In genomic region chr15:76991741-76992645, GRCh38 we compare ENCODE assay signal across 13 cellular contexts. TPM values are rescaled to one million over a fixed set of nuclear protein-coding genes. Genes with fewer than 3 reads are reported as not detected.
DNase-seq lines count a peak whose midpoint lies in the region; ATAC-seq and TF ChIP-seq lines count a peak whose summit lies in the region.
"Had no signal": no experiment of that assay in that cellular context is flagged by ENCODE, and none has a peak within 500 bp of the region (broad histone marks: within the 10 kb centered on the region; RNA-seq: fewer than 3 reads in every experiment).

No MANE protein-coding gene starts in this region.

- H3K4me3 Mint-ChIP-seq in activated CD4-positive, alpha-beta T cell treated with anti-CD3 and anti-CD28 coated beads for 36 hours: no peak overlapping the region
- no peak overlapping the region for H3K4me3 Mint-ChIP-seq in activated CD8-positive, alpha-beta T cell treated with anti-CD3 and anti-CD28 coated beads, Interleukin-2, amount 10 ng/mL, durations not matched to agents 7 days and 5 days

- DNase-seq in activated CD4-positive, alpha-beta T cell treated with anti-CD3 and anti-CD28 coated beads for 36 hours: peak; percentile 4
- DNase-seq in activated CD4-positive, alpha-beta T cell treated with anti-CD3 and anti-CD28 coated beads, Interleukin-2, amount 50 U/mL, for 1 hour: no peak
- peak; percentile 76 to 93 for DNase-seq in HL-60 (ENCODE audit: low read depth in 1 of 2, low spot score in 1 of 2)
- no peak for DNase-seq in activated CD8-positive, alpha-beta T cell treated with anti-CD3 and anti-CD28 coated beads, Interleukin-2, amount 10 ng/mL, durations not matched to agents 7 days and 5 days
- DNase-seq in NCI-H526 treated with DMSO at 0.1 percent for 48 hours (lab: John Stamatoyannopoulos, UW): no peak
- no peak for DNase-seq in colonic mucosa

- H3K27me3 ChIP-seq in HL-60 (ENCODE audit: insufficient read depth, poor library complexity, severe bottlenecking) (no peaks in the 10 kb centered on the region), neutrophil (no peaks in the 10 kb centered on the region), colonic mucosa (no peaks in the 10 kb centered on the region)

- H3K4me1 ChIP-seq in neutrophil (ENCODE audit: control insufficient read depth in 1 of 2, insufficient read depth in 1 of 2, low read depth in 1 of 2, low read length in 1 of 2): peaks cover 83 to 90% of the 10 kb centered on the region in 2 experiments
- no peaks in the 10 kb centered on the region for H3K4me1 ChIP-seq in colonic mucosa

- H3K27me3 Mint-ChIP-seq in activated CD4-positive, alpha-beta T cell treated with anti-CD3 and anti-CD28 coated beads for 36 hours: no peaks in the 10 kb centered on the region
- no peaks in the 10 kb centered on the region for H3K27me3 Mint-ChIP-seq in activated CD8-positive, alpha-beta T cell treated with anti-CD3 and anti-CD28 coated beads, Interleukin-2, amount 10 ng/mL, durations not matched to agents 7 days and 5 days (ENCODE audit: low read depth)
- H3K27me3 Mint-ChIP-seq: activated T-helper 17 cell treated with anti-CD3 and anti-CD28 coated beads, Interleukin-2, amount 50 U/mL, for 72 hours had no signal

- peak overlapping the region; percentile 92 for H3K27ac ChIP-seq in HL-60 (replicated peaks)
- peak overlapping the region; percentile 96 for H3K27ac ChIP-seq in neutrophil
- no peak overlapping the region for H3K27ac ChIP-seq in colonic mucosa
- H3K27ac ChIP-seq: epithelial cell of prostate had no signal

- H3K36me3 Mint-ChIP-seq in activated CD4-positive, alpha-beta T cell treated with anti-CD3 and anti-CD28 coated beads for 36 hours (ENCODE audit: low read depth): peaks cover 7% of the 10 kb centered on the region
- H3K36me3 Mint-ChIP-seq in activated CD8-positive, alpha-beta T cell treated with anti-CD3 and anti-CD28 coated beads, Interleukin-2, amount 10 ng/mL, durations not matched to agents 7 days and 5 days (ENCODE audit: low read depth): peaks cover 19% of the 10 kb centered on the region

- peak overlapping the region; percentile 11 for H3K27ac Mint-ChIP-seq in activated CD4-positive, alpha-beta T cell treated with anti-CD3 and anti-CD28 coated beads for 36 hours
- peak overlapping the region; percentile 60 for H3K27ac Mint-ChIP-seq in activated CD8-positive, alpha-beta T cell treated with anti-CD3 and anti-CD28 coated beads, Interleukin-2, amount 10 ng/mL, durations not matched to agents 7 days and 5 days

- no peak overlapping the region for H3K9ac ChIP-seq in colonic mucosa (ENCODE audit: low read depth in 2 of 2, low read length in 2 of 2)

- CTCF ChIA-PET in activated CD4-positive, alpha-beta T cell treated with anti-CD3 and anti-CD28 coated beads for 36 hours (lab: Charles Lee): interaction anchor here (1.2 to 1.4 kb wide), 2 partner anchors 18 to 22 kb away, joined by 3 to 4 read pairs; no protein-coding TSS in a partner anchor
- CTCF ChIA-PET in activated CD8-positive, alpha-beta T cell treated with anti-CD3 and anti-CD28 coated beads, Interleukin-2, amount 10 ng/mL, durations not matched to agents 7 days and 5 days (lab: Charles Lee): interaction anchor here (0.8 to 6.7 kb wide), 5 partner anchors 13 to 32 kb away, joined by 3 to 58 read pairs (median 5); no protein-coding TSS in a partner anchor

- H3K36me3 ChIP-seq in neutrophil (no peaks in the 10 kb centered on the region), colonic mucosa (no peaks in the 10 kb centered on the region)

- POLR2A ChIA-PET in activated CD4-positive, alpha-beta T cell treated with anti-CD3 and anti-CD28 coated beads for 36 hours (lab: Charles Lee): no interaction called here
- POLR2A ChIA-PET in activated CD8-positive, alpha-beta T cell treated with anti-CD3 and anti-CD28 coated beads, Interleukin-2, amount 10 ng/mL, durations not matched to agents 7 days and 5 days (lab: Charles Lee): no interaction called here

- H3K9me3 ChIP-seq in neutrophil (no peaks in the 10 kb centered on the region), colonic mucosa (no peaks in the 10 kb centered on the region)

- no peak overlapping the region for H3K4me3 ChIP-seq in HL-60 (replicated peaks; ENCODE audit: insufficient read depth, low read length)
- H3K4me3 ChIP-seq in neutrophil (ENCODE audit: low read depth in 1 of 2, low read length in 1 of 2): peak overlapping the region; percentile 86 to 92
- no peak overlapping the region for H3K4me3 ChIP-seq in colonic mucosa
- H3K4me3 ChIP-seq: lung had no signal

- no peaks in the 10 kb centered on the region for H3K9me3 Mint-ChIP-seq in activated CD4-positive, alpha-beta T cell treated with anti-CD3 and anti-CD28 coated beads for 36 hours (ENCODE audit: low read depth)
- no peaks in the 10 kb centered on the region for H3K9me3 Mint-ChIP-seq in activated CD8-positive, alpha-beta T cell treated with anti-CD3 and anti-CD28 coated beads, Interleukin-2, amount 10 ng/mL, durations not matched to agents 7 days and 5 days (ENCODE audit: insufficient read depth)
- H3K9me3 Mint-ChIP-seq: activated T-helper 17 cell treated with anti-CD3 and anti-CD28 coated beads, Interleukin-2, amount 50 U/mL, for 72 hours had no signal

- no peak for ATAC-seq in activated CD4-positive, alpha-beta T cell treated with anti-CD3 and anti-CD28 coated beads for 36 hours
- ATAC-seq in activated CD8-positive, alpha-beta T cell treated with anti-CD3 and anti-CD28 coated beads, Interleukin-2, amount 10 ng/mL, durations not matched to agents 7 days and 5 days: no peak
- no peak for ATAC-seq in GM21619 (IDR thresholded peaks at IDR 0.05; ENCODE audit: unreplicated experiment)
- ATAC-seq: activated T-helper 17 cell treated with anti-CD3 and anti-CD28 coated beads, Interleukin-2, amount 50 U/mL, for 72 hours had no signal

- TF ChIP-seq CTCF in HL-60 (IDR thresholded peaks at IDR 0.05; ENCODE audit: insufficient read depth, low read length) (no peak), neutrophil (IDR thresholded peaks at IDR 0.05) (no peak), colonic mucosa (IDR thresholded peaks at IDR 0.05) (no peak)

- intact Hi-C loops in activated CD4-positive, alpha-beta T cell treated with anti-CD3 and anti-CD28 coated beads for 36 hours (cut with DNase I, micrococcal nuclease): loop anchor here in 1 of 2 experiments (10.0 kb wide), 1 partner anchor 1537 kb away; the partner anchor contains the start of gene SIN3A
- intact Hi-C loops in colonic mucosa (cut with DNase I): no loop called here

- peaks cover 55% of the 10 kb centered on the region for H3K4me1 Mint-ChIP-seq in activated CD4-positive, alpha-beta T cell treated with anti-CD3 and anti-CD28 coated beads for 36 hours
- peaks cover 67% of the 10 kb centered on the region for H3K4me1 Mint-ChIP-seq in activated CD8-positive, alpha-beta T cell treated with anti-CD3 and anti-CD28 coated beads, Interleukin-2, amount 10 ng/mL, durations not matched to agents 7 days and 5 days (ENCODE audit: low read depth)

RNA-seq across cellular contexts. Expression of gene PSTPIP1, which starts 2.9 kb away (rescaled TPM):
- 100 to 1,000 TPM; 100 to 125 TPM for total RNA-seq in activated CD4-positive, alpha-beta T cell treated with anti-CD3 and anti-CD28 coated beads for 36 hours
- total RNA-seq in activated CD8-positive, alpha-beta T cell treated with anti-CD3 and anti-CD28 coated beads, Interleukin-2, amount 10 ng/mL, durations not matched to agents 7 days and 5 days: 100 to 1,000 TPM; 208 to 212 TPM
- total RNA-seq in colonic mucosa: 1 to 10 TPM; 3.7 to 4.2 TPM
- total RNA-seq: A673, osteoblast had no signal

Comparison
In these comparisons a context has a peak if more than half of its experiments do, and no peak if none do; other contexts are left out.
1. DNase-seq: peak in activated CD4-positive, alpha-beta T cell treated with anti-CD3 and anti-CD28 coated beads for 36 hours (single experiment) and HL-60 (2 of 2); none in activated CD4-positive, alpha-beta T cell treated with anti-CD3 and anti-CD28 coated beads, Interleukin-2, amount 50 U/mL, for 1 hour (single experiment), activated CD8-positive, alpha-beta T cell treated with anti-CD3 and anti-CD28 coated beads, Interleukin-2, amount 10 ng/mL, durations not matched to agents 7 days and 5 days (single experiment), NCI-H526 treated with DMSO at 0.1 percent for 48 hours (single experiment) and colonic mucosa (single experiment).
2. H3K4me3 ChIP-seq: peak in neutrophil (2 of 2); none in HL-60 (single experiment) and colonic mucosa (single experiment).
3. RNA of gene PSTPIP1, which starts 2.9 kb away (total RNA-seq): 208 to 212 TPM in activated CD8-positive, alpha-beta T cell treated with anti-CD3 and anti-CD28 coated beads, Interleukin-2, amount 10 ng/mL, durations not matched to agents 7 days and 5 days and 100 to 125 TPM in activated CD4-positive, alpha-beta T cell treated with anti-CD3 and anti-CD28 coated beads for 36 hours; 3.7 to 4.2 TPM in colonic mucosa; every median in the first group is over 10 times any median in the second.